In the genomic region with DNA sequence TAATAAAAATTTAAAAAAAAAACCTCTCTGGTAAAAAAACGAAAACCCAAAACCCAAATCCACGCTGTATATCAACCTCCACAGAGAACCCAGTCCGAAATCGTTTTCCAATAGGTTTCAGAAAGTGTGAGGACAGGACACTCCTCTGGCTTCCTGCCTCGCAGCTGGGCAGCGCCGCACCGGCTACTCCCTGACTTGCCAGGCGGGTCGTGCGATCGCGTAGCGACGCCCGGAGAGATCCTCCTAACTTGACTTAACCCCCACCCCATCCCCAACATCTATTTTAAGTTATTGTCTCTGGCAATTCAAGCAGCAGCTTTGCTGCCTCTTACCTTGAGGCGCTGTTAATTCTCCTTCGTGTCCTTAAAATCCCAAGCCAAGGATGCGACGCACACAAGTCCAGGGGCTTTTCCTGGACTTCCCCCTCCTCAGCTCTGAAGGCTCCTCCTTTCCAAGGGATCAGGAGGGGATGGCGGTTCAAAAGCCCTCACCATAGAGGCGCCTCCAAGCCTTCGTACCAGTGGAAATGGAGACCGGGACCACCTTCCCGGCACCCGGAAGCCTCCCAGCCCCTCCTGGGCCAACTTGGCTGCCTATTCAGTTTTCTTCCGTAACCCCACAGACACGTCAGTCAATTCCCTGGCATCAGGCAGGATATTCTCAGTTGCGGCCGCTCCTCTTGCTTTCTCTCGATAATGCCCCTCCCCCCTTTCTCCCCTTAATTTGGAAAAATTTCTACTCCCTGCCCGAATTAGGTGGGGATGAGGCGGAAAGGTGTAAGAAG, we compare ENCODE assay signal across 8 cellular contexts. TPM values are rescaled to one million over a fixed set of nuclear protein-coding genes. Genes with fewer than 3 reads are reported as not detected.
DNase-seq lines count a peak whose midpoint lies in the region; ATAC-seq and TF ChIP-seq lines count a peak whose summit lies in the region.

No MANE protein-coding gene starts in this region.

- DNase-seq in ELR (ENCODE audit: low read depth) (peak; percentile 24), KBM-7 (peak; percentile 65), astrocyte of the spinal cord (ENCODE audit: low read depth, low spot score) (no peak), AML-193 (lab: John Stamatoyannopoulos, UW) (no peak), hippocampal formation (lab: John Stamatoyannopoulos, UW) (no peak), NCI-H1048 (lab: John Stamatoyannopoulos, UW) (no peak)

- no peak for ATAC-seq in GM21423 (IDR thresholded peaks at IDR 0.05; ENCODE audit: unreplicated experiment)

- H3K36me3 ChIP-seq in mesodermal cell (ENCODE audit: control insufficient read depth, insufficient read depth, low read length), result no peaks in the 10 kb centered on the region

- 0% methylated on average over 21 to 26 of the region's 33 CpGs for WGBS in mesodermal cell (ENCODE audit: insufficient coverage in 2 of 2), 2 experiments

- H3K4me3 ChIP-seq in astrocyte of the spinal cord (ENCODE audit: low read depth, low read length) (peak overlapping the region; percentile 46), mesodermal cell (ENCODE audit: extremely low read depth, insufficient read depth, low read length, poor library complexity, severe bottlenecking) (peak overlapping the region; percentile 52)

- TF ChIP-seq CTCF in astrocyte of the spinal cord (IDR thresholded peaks at IDR 0.05; ENCODE audit: low read depth, low read length), result no peak

- no peaks in the 10 kb centered on the region for H3K4me1 ChIP-seq in mesodermal cell (ENCODE audit: control insufficient read depth, insufficient read depth, low read length, poor library complexity, severe bottlenecking)

- H3K27ac ChIP-seq in mesodermal cell (ENCODE audit: low read depth, low read length, severe bottlenecking), result no peak overlapping the region

- no peaks in the 10 kb centered on the region for H3K9me3 ChIP-seq in mesodermal cell (ENCODE audit: control insufficient read depth, low read length)

- in situ Hi-C loops in KBM-7 (cut with MboI; ENCODE audit: low pct_unique_long_range_greater_than_20kb, low sequenced_read_pairs), result loop anchor here (25.0 kb wide), 1 partner anchor 425 kb away; no protein-coding TSS in a partner anchor
- in situ Hi-C loops in astrocyte of the spinal cord (cut with HindIII; ENCODE audit: low sequenced_read_pairs), result no loop called here

RNA-seq across cellular contexts. Expression of a gene that starts 0.6 kb away (rescaled TPM):
- 2.8 TPM for polyA plus RNA-seq in mesodermal cell (2013, experiment 1 of 2)
- polyA plus RNA-seq in mesodermal cell (2013, experiment 2 of 2), result 1.8 TPM

Comparison
In these comparisons a context has a peak if more than half of its experiments do, and no peak if none do; other contexts are left out.
1. DNase-seq: peak in ELR (single experiment) and KBM-7 (single experiment); none in astrocyte of the spinal cord (single experiment), AML-193 (0 of 2), hippocampal formation (0 of 2) and NCI-H1048 (single experiment).